6 cellular contexts compared by ENCODE assay signal in the genomic region with DNA sequence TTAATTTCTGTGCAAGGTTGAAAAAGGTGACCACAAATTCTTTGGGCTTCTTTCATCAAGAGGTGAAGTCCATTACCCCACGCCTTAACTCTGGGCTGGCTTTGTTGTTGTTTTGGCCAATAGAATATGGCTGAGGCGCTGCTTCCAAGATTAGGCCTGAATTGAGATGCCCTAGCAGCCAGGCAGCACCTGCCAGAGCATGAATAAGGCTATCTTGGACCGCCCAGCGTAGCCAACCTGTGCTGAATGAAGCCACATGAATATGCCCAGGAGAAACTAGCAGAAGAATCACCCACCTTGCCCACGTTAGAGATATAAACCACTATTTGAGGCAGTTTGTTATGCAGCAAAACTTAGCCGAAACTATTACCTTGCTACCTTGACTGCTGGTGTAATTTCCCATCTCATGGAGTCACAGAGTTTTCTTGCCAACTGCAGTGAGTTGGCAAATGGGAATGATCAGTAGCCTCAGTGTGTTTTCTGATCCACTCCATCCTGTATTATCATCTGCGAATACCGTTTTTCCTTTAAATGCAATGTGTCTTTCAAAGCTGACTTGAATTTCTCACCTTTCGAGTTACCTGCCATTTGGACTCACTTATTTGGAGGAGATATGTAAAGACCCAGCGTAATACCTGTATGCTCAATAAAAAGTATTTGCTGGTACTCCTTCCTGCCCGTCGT. TPM values are rescaled to one million over a fixed set of nuclear protein-coding genes. Genes with fewer than 3 reads are reported as not detected.
DNase-seq lines count a peak whose midpoint lies in the region; ATAC-seq, FAIRE-seq and TF ChIP-seq lines count a peak whose summit lies in the region.

No MANE protein-coding gene starts in this region.

- no peak for TF ChIP-seq POLR2A in GM12892 (IDR thresholded peaks at IDR 0.05; ENCODE audit: low read depth, low read length)

- no peak for DNase-seq in GM12892 (ENCODE audit: insufficient read length)
- no peak for DNase-seq in ascending aorta (ENCODE audit: low spot score in 2 of 2)
- DNase-seq in NCI-H1105 (lab: John Stamatoyannopoulos, UW): no peak

- H3K9me3 ChIP-seq in ascending aorta (no peaks in the 10 kb centered on the region), muscle layer of duodenum (ENCODE audit: control insufficient read depth in 1 of 2, low read length in 2 of 2) (no peaks in the 10 kb centered on the region)

- peaks cover 0 to 13% of the 10 kb centered on the region in 2 donors for H3K4me1 ChIP-seq in ascending aorta
- H3K4me1 ChIP-seq in muscle layer of duodenum (ENCODE audit: control insufficient read depth in 1 of 2, insufficient read depth in 2 of 2, low read length in 2 of 2): peaks cover 7 to 11% of the 10 kb centered on the region in 2 donors

- peak; percentile 67 for FAIRE-seq in GM12892 (lab: Jason Lieb, UNC)

- intact Hi-C loops in ascending aorta (cut with DNase I): loop anchor here (1.0 to 10.0 kb wide), 7 partner anchors 13 to 1489 kb away; partner anchors contain the start of genes ACTR1B, C2orf15, C2orf92 and COA5

- H3K27me3 ChIP-seq in ascending aorta (no peaks in the 10 kb centered on the region), muscle layer of duodenum (ENCODE audit: low read depth, low read length) (no peaks in the 10 kb centered on the region)

- ATAC-seq in HG03565 (IDR thresholded peaks at IDR 0.05; ENCODE audit: unreplicated experiment): no peak
- ATAC-seq in GM21717 (IDR thresholded peaks at IDR 0.05; ENCODE audit: unreplicated experiment): no peak

- H3K4me3 ChIP-seq in ascending aorta (peak overlapping the region; percentile 72 to 73), muscle layer of duodenum (ENCODE audit: low read depth in 1 of 2, low read length in 2 of 2) (peak overlapping the region; percentile 76 to 87)

- no peak for TF ChIP-seq CTCF in ascending aorta (IDR thresholded peaks at IDR 0.05)

- H3K27ac ChIP-seq in ascending aorta: peak overlapping the region; percentile 83 to 84
- peak overlapping the region; percentile 90 for H3K27ac ChIP-seq in muscle layer of duodenum (ENCODE audit: low read length)

- H3K36me3 ChIP-seq in ascending aorta (peaks cover 11 to 12% of the 10 kb centered on the region in 2 donors), muscle layer of duodenum (ENCODE audit: control insufficient read depth in 1 of 2, insufficient read depth in 2 of 2, low read length in 2 of 2) (peaks cover 0 to 11% of the 10 kb centered on the region in 2 donors)

RNA-seq across cellular contexts. Expression of gene TSGA10, which starts 0.7 kb away (rescaled TPM):
- polyA plus RNA-seq in GM12892 (2012; ENCODE audit: missing spikeins): 4.3 TPM
- not detected for total RNA-seq in ascending aorta

RNA-seq across cellular contexts. Expression of gene LIPT1, which starts 0.7 kb away (rescaled TPM):
- 8.4 TPM for polyA plus RNA-seq in GM12892 (2012; ENCODE audit: missing spikeins)
- total RNA-seq in ascending aorta: not detected

RNA-seq across cellular contexts. Expression of gene C2orf15, which starts 12.6 kb away (rescaled TPM):
- polyA plus RNA-seq in GM12892 (2012; ENCODE audit: missing spikeins): 1.4 TPM
- total RNA-seq in ascending aorta: 0.32 TPM

RNA-seq across cellular contexts. Expression of gene MITD1, which starts 26.8 kb away (rescaled TPM):
- polyA plus RNA-seq in GM12892 (2012; ENCODE audit: missing spikeins): 66.8 TPM
- 13.3 TPM for total RNA-seq in ascending aorta

RNA-seq across cellular contexts. Expression of gene MRPL30, which starts 26.9 kb away (rescaled TPM):
- 38.6 TPM for polyA plus RNA-seq in GM12892 (2012; ENCODE audit: missing spikeins)
- 32.6 TPM for total RNA-seq in ascending aorta
